ENCODE assay signal across 8 cellular contexts in genomic region chr20:59940129-59940955, GRCh38. TPM values are rescaled to one million over a fixed set of nuclear protein-coding genes. Genes with fewer than 3 reads are reported as not detected.
DNase-seq lines count a peak whose midpoint lies in the region; TF ChIP-seq lines count a peak whose summit lies in the region.

TSS of gene FAM217B (plus strand) at chr20:59940389. CDS start at chr20:59943944, 3,555 bp downstream.
TSS of gene PPP1R3D (minus strand) at chr20:59940305. CDS start at chr20:59939931, 374 bp downstream.

- peaks cover 58% of the 10 kb centered on the region for H3K4me1 Mint-ChIP-seq in nephron progenitor cell
- H3K4me1 Mint-ChIP-seq in stimulated activated naive CD8-positive, alpha-beta T cell treated with anti-CD3 and anti-CD28 coated beads, Interleukin-15, Interleukin-2, amounts not matched to agents 100 ng/mL and 50 ng/mL, for 24 hours (ENCODE audit: low read depth), result peaks cover 33% of the 10 kb centered on the region

- POLR2A ChIA-PET in RWPE1 (lab: Yijun Ruan, JAX; ENCODE audit: low non-redundant PET), result interaction anchor here (0.5 to 1.5 kb wide), 3 partner anchors 8 to 45 kb away, joined by 3 to 5 read pairs (median 3); no protein-coding TSS in a partner anchor

- CTCF ChIA-PET in RWPE1 (lab: Yijun Ruan, JAX), result interaction anchor here (0.5 to 1.4 kb wide), 8 partner anchors 8 to 877 kb away, joined by 3 to 6 read pairs (median 4); no protein-coding TSS in a partner anchor

- peaks cover 18% of the 10 kb centered on the region for H3K27me3 Mint-ChIP-seq in nephron progenitor cell (ENCODE audit: low read depth, poor library complexity)
- H3K27me3 Mint-ChIP-seq in stimulated activated naive CD8-positive, alpha-beta T cell treated with anti-CD3 and anti-CD28 coated beads, Interleukin-15, Interleukin-2, amounts not matched to agents 100 ng/mL and 50 ng/mL, for 24 hours, result no peaks in the 10 kb centered on the region

- H3K27ac ChIP-seq in RWPE1, result peak within 1 kb of the TSS; percentile 97

- H3K36me3 Mint-ChIP-seq in nephron progenitor cell (ENCODE audit: low read depth), result peaks cover 19% of the 10 kb centered on the region
- H3K36me3 Mint-ChIP-seq in stimulated activated naive CD8-positive, alpha-beta T cell treated with anti-CD3 and anti-CD28 coated beads, Interleukin-15, Interleukin-2, amounts not matched to agents 100 ng/mL and 50 ng/mL, for 24 hours (ENCODE audit: low read depth), result peaks cover 31% of the 10 kb centered on the region

- peak; percentile 96 for DNase-seq in EL
- peak; percentile 96 for DNase-seq in GOT3 (lab: John Stamatoyannopoulos, UW)
- peak; percentile 94 for DNase-seq in LHCN-M2 (ENCODE audit: low read depth)
- peak; percentile 99 for DNase-seq in RWPE1 (ENCODE audit: low spot score)
- DNase-seq in activated effector memory CD4-positive, alpha-beta T cell treated with Interleukin-2 at 50 U/mL for 16 hours, result peak; percentile 86
- peak; percentile 97 for DNase-seq in fibroblast of pulmonary artery (ENCODE audit: low read depth)
- DNase-seq in nephron progenitor cell, result peak; percentile 97

- H3K27ac Mint-ChIP-seq in nephron progenitor cell, result peak within 1 kb of the TSS; percentile 100
- H3K27ac Mint-ChIP-seq in stimulated activated naive CD8-positive, alpha-beta T cell treated with anti-CD3 and anti-CD28 coated beads, Interleukin-15, Interleukin-2, amounts not matched to agents 100 ng/mL and 50 ng/mL, for 24 hours, result peak within 1 kb of the TSS; percentile 96

- no peaks in the 10 kb centered on the region for H3K9me3 Mint-ChIP-seq in nephron progenitor cell
- no peaks in the 10 kb centered on the region for H3K9me3 Mint-ChIP-seq in stimulated activated naive CD8-positive, alpha-beta T cell treated with anti-CD3 and anti-CD28 coated beads, Interleukin-15, Interleukin-2, amounts not matched to agents 100 ng/mL and 50 ng/mL, for 24 hours

- H3K4me3 Mint-ChIP-seq in nephron progenitor cell, result peak within 1 kb of the TSS; percentile 95
- peak within 1 kb of the TSS; percentile 96 for H3K4me3 Mint-ChIP-seq in stimulated activated naive CD8-positive, alpha-beta T cell treated with anti-CD3 and anti-CD28 coated beads, Interleukin-15, Interleukin-2, amounts not matched to agents 100 ng/mL and 50 ng/mL, for 24 hours

- peak within 1 kb of the TSS; percentile 89 for H3K4me3 ChIP-seq in fibroblast of pulmonary artery (replicated peaks; ENCODE audit: low read depth, low read length)

- TF ChIP-seq CTCF in RWPE1 (conservative IDR thresholded peaks at IDR 0.05; ENCODE audit: low read depth) (0 out of 2 replicates have a peak, but pooled peaks have one; percentile 11), fibroblast of pulmonary artery (IDR thresholded peaks at IDR 0.05; ENCODE audit: low read length, missing control alignments) (no peak), nephron progenitor cell (IDR thresholded peaks at IDR 0.05) (no peak)

RNA-seq across cellular contexts. Expression of gene FAM217B, which starts in this region (rescaled TPM):
- 3.4 and 6.4 TPM in 2 replicates for total RNA-seq in LHCN-M2 (2014; rRNA removed)
- polyA plus RNA-seq in LHCN-M2 (2012), result 2.2 TPM

RNA-seq across cellular contexts. Expression of gene PPP1R3D, which starts in this region (rescaled TPM):
- 4.3 and 6.3 TPM in 2 replicates for total RNA-seq in LHCN-M2 (2014; rRNA removed)
- 3.1 TPM for polyA plus RNA-seq in LHCN-M2 (2012)

Comparison
In these comparisons a context has a peak if more than half of its experiments do, and no peak if none do; other contexts are left out.
1. Peak in every context shown above with its lines: DNase-seq, H3K4me3 ChIP-seq and H3K27ac ChIP-seq.